Comparison of ENCODE assay signal across 9 cellular contexts in the genomic region with DNA sequence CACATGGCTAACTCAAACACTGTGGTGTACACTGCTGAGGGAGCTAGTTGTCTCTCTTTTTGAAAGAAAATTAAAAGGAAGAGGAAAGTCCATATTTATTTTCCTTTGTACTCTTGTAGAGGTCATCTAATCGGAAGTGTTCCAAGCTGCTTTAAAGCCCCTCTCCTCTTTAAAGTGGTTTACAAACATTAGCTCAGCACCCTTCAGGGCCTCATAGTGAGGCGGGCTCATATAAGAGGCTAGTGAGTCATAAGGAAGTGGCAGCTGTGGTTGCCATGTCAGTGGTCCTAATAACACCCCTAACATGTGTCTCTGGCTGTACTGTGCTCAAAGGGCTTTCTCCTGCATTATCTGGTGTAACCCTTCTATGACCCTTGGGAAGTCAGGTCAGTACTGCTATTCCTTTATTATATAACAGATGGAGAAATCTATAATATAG.
DNase-seq lines count a peak whose midpoint lies in the region; ATAC-seq and TF ChIP-seq lines count a peak whose summit lies in the region.
"Had no signal": no experiment of that assay in that cellular context is flagged by ENCODE, and none has a peak within 500 bp of the region (broad histone marks: within the 10 kb centered on the region; RNA-seq: fewer than 3 reads in every experiment).

No MANE protein-coding gene starts in this region.

- H4K20me1 ChIP-seq in OCI-LY1 (ENCODE audit: insufficient read depth, low read length) = no peaks in the 10 kb centered on the region
- H4K20me1 ChIP-seq in fibroblast of lung (ENCODE audit: control insufficient read depth, extremely low read depth, insufficient read depth, low read length) = no peaks in the 10 kb centered on the region
- no peaks in the 10 kb centered on the region for H4K20me1 ChIP-seq in smooth muscle cell (ENCODE audit: low read depth)

- TF ChIP-seq CTCF in OCI-LY1 (IDR thresholded peaks at IDR 0.05; ENCODE audit: low read length) (no peak), fibroblast of lung (conservative IDR thresholded peaks at IDR 0.05 in 1 of 2, IDR thresholded peaks at IDR 0.05 in 1 of 2; ENCODE audit: low read depth in 1 of 2, low read length in 2 of 2) (no peak), smooth muscle cell (IDR thresholded peaks at IDR 0.05; ENCODE audit: borderline replicate concordance, insufficient read depth, poor library complexity, severe bottlenecking) (no peak)

- no peaks in the 10 kb centered on the region for H3K27me3 ChIP-seq in OCI-LY1 (ENCODE audit: insufficient read depth, low read length)
- no peaks in the 10 kb centered on the region for H3K27me3 ChIP-seq in fibroblast of lung (ENCODE audit: control insufficient read depth, insufficient read depth, low read length)
- no peaks in the 10 kb centered on the region for H3K27me3 ChIP-seq in smooth muscle cell (ENCODE audit: low read depth)

- H3K9ac ChIP-seq in OCI-LY1 (ENCODE audit: low read length) (no peak overlapping the region), fibroblast of lung (ENCODE audit: insufficient read depth, low read length) (no peak overlapping the region), smooth muscle cell (ENCODE audit: low read depth) (peak overlapping the region; percentile 51)
- H3K9ac ChIP-seq: parathyroid adenoma had no signal

- H3K9me3 ChIP-seq in OCI-LY1 (ENCODE audit: low read length) = no peaks in the 10 kb centered on the region
- H3K9me3 ChIP-seq in fibroblast of lung (ENCODE audit: control insufficient read depth, insufficient read depth, low read depth, low read length) = no peaks in the 10 kb centered on the region
- H3K9me3 ChIP-seq in smooth muscle cell (replicated peaks; ENCODE audit: low read depth) = no peaks in the 10 kb centered on the region

- H3K4me2 ChIP-seq in OCI-LY1 (ENCODE audit: low read length) = no peak overlapping the region
- H3K4me2 ChIP-seq in fibroblast of lung (ENCODE audit: extremely low read depth, insufficient read depth, low read length) = no peak overlapping the region
- peak overlapping the region; percentile 24 for H3K4me2 ChIP-seq in smooth muscle cell

- H3K9me2 ChIP-seq in OCI-LY1 (ENCODE audit: low read depth, low read length) = no peaks in the 10 kb centered on the region

- peaks cover 23% of the 10 kb centered on the region for H3K4me1 ChIP-seq in OCI-LY1 (ENCODE audit: insufficient read depth, low read length, severe bottlenecking)
- H3K4me1 ChIP-seq in fibroblast of lung (ENCODE audit: control insufficient read depth, extremely low read depth, insufficient read depth, low read length) = peaks cover 5% of the 10 kb centered on the region
- no peaks in the 10 kb centered on the region for H3K4me1 ChIP-seq in smooth muscle cell (ENCODE audit: low read depth)
- H3K4me1 ChIP-seq: parathyroid adenoma had no signal

- peak overlapping the region; percentile 10 for H3K27ac ChIP-seq in OCI-LY1 (ENCODE audit: low read depth, low read length, poor library complexity, severe bottlenecking)
- H3K27ac ChIP-seq in fibroblast of lung (ENCODE audit: insufficient read depth, low read length) = no peak overlapping the region
- peak overlapping the region; percentile 67 for H3K27ac ChIP-seq in smooth muscle cell (ENCODE audit: low read depth)
- H3K27ac ChIP-seq: parathyroid adenoma had no signal

- H3K79me2 ChIP-seq in OCI-LY1 (ENCODE audit: insufficient read depth, low read length) (no peaks in the 10 kb centered on the region), fibroblast of lung (ENCODE audit: control insufficient read depth, insufficient read depth, low read length) (no peaks in the 10 kb centered on the region), smooth muscle cell (ENCODE audit: low read depth) (no peaks in the 10 kb centered on the region)
- H3K79me2 ChIP-seq: parathyroid adenoma had no signal

- H3F3A ChIP-seq in OCI-LY1 (ENCODE audit: insufficient read depth, low read length) = no peaks in the 10 kb centered on the region
- H3F3A ChIP-seq in smooth muscle cell (ENCODE audit: low read depth) = no peaks in the 10 kb centered on the region

- peak; percentile 34 for DNase-seq in NK-92 treated with Interleukin-12 subunit alpha and Interleukin-12 subunit beta, amount 100 ng/mL, for 24 hours (lab: John Stamatoyannopoulos, UW)
- DNase-seq in NK-92 (lab: John Stamatoyannopoulos, UW; ENCODE audit: unreplicated experiment) (no peak), fibroblast of lung (ENCODE audit: low read depth in 2 of 2) (peak; percentile 61 to 73), smooth muscle cell (lab: John Stamatoyannopoulos, UW; ENCODE audit: unreplicated experiment) (no peak), hepatic stellate cell (ENCODE audit: low spot score) (no peak), NCI-H524 treated with DMSO at 0.1 percent for 48 hours (lab: John Stamatoyannopoulos, UW) (no peak)

- H3K36me3 ChIP-seq in OCI-LY1 (ENCODE audit: insufficient read depth, low read length) (no peaks in the 10 kb centered on the region; the same call in 1 of the 2 replicates), fibroblast of lung (ENCODE audit: control insufficient read depth, insufficient read depth, low read length) (no peaks in the 10 kb centered on the region), smooth muscle cell (ENCODE audit: low read depth) (no peaks in the 10 kb centered on the region)

- WGBS in smooth muscle cell (ENCODE audit: low lambda C conversion rate) = 14% methylated on average over 2 of the region's 2 CpGs

- H2AFZ ChIP-seq in OCI-LY1 (ENCODE audit: low read length) (no peak overlapping the region), fibroblast of lung (ENCODE audit: low read length) (no peak overlapping the region), smooth muscle cell (ENCODE audit: low read depth) (no peak overlapping the region)
- H2AFZ ChIP-seq: parathyroid adenoma had no signal

- no peak for ATAC-seq in HG02885 (IDR thresholded peaks at IDR 0.05; ENCODE audit: poor library complexity, unreplicated experiment)

- no peak overlapping the region for H3K4me3 ChIP-seq in OCI-LY1 (ENCODE audit: low read depth, low read length, poor library complexity, severe bottlenecking)
- no peak overlapping the region for H3K4me3 ChIP-seq in fibroblast of lung (replicated peaks in 1 of 4; ENCODE audit: control extremely low read depth in 1 of 4, insufficient read depth in 1 of 4, low read depth in 3 of 4, low read length in 4 of 4)
- no peak overlapping the region for H3K4me3 ChIP-seq in smooth muscle cell

Comparison
In these comparisons a context has a peak if more than half of its experiments do, and no peak if none do; other contexts are left out.
1. DNase-seq: peak in NK-92 treated with Interleukin-12 subunit alpha and Interleukin-12 subunit beta, amount 100 ng/mL, for 24 hours (single experiment) and fibroblast of lung (2 of 2); none in NK-92 (single experiment), smooth muscle cell (single experiment), hepatic stellate cell (single experiment) and NCI-H524 treated with DMSO at 0.1 percent for 48 hours (single experiment).